6 cellular contexts compared by ENCODE assay signal in genomic region chr13:37651371-37651770, GRCh38. TPM values are rescaled to one million over a fixed set of nuclear protein-coding genes. Genes with fewer than 3 reads are reported as not detected.
"Had no signal": no experiment of that assay in that cellular context is flagged by ENCODE, and none has a peak within 500 bp of the region (broad histone marks: within the 10 kb centered on the region; RNA-seq: fewer than 3 reads in every experiment).

No MANE protein-coding gene starts in this region.

- ATAC-seq: GM23338, HepG2, K562 had no signal

- H3K27ac Mint-ChIP-seq: GM23338, H9 had no signal

- DNase-seq: H9, KG1 had no signal

- H3K9me3 Mint-ChIP-seq: GM23338, H9 had no signal

- H3K4me3 Mint-ChIP-seq: GM23338, H9 had no signal

RNA-seq across cellular contexts. Expression of gene POSTN, which starts 52.8 kb away (rescaled TPM):
- total RNA-seq: HepG2, HT1080 had no signal
- polyA plus RNA-seq: HepG2 had no signal
